Comparison of ENCODE assay signal across 9 cellular contexts in the genomic region with DNA sequence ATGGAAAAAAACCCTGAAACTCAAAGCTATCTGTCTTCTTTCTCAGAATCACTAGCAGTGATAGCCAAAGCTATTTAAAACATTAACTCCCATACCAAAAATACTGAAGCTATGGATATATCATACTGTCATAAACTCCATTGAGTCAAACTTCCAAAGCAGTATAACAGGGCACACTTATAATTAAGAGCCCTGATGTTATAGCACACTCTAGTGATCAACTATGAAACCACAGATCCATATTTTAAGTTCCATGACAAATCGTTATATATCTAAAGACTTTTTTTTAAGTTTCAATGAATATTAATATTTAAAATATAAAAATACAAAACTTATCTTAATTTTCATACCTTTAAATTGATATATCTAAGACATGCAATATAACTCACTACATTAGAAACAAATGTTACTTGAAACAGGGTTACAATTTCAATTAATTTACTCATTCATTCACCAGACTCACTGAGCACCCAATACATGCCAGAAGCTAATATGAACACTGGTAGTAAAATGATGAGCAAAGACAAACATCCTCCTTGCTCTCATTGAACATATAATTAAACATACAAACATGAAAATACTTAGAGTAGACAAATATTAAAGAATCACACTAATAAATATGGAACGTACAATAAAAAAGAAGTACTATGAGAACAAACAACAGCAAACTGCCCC.
DNase-seq lines count a peak whose midpoint lies in the region; ATAC-seq and TF ChIP-seq lines count a peak whose summit lies in the region.
"Had no signal": no experiment of that assay in that cellular context is flagged by ENCODE, and none has a peak within 500 bp of the region (broad histone marks: within the 10 kb centered on the region; RNA-seq: fewer than 3 reads in every experiment).

No MANE protein-coding gene starts in this region.

- H3K36me3 ChIP-seq in uterus (no peaks in the 10 kb centered on the region), spleen (peaks cover 0 to 94% (median 40%) of the 10 kb centered on the region in 6 donors)

- H3K4me3 ChIP-seq in uterus (no peak overlapping the region), spleen (no peak overlapping the region)

- no peak overlapping the region for H3K27ac ChIP-seq in uterus
- no peak overlapping the region for H3K27ac ChIP-seq in spleen
- H3K27ac ChIP-seq: parathyroid adenoma had no signal

- intact Hi-C loops in Right ventricle myocardium superior (cut with DNase I): loop anchor here (10.0 kb wide), 1 partner anchor 123 kb away; no protein-coding TSS in a partner anchor
- intact Hi-C loops in uterus (cut with DNase I; ENCODE audit: low total_unique reads): no loop called here
- intact Hi-C loops in spleen (cut with DNase I; ENCODE audit: low total_unique reads): no loop called here

- 63 to 80% (median 75%) methylated on average over 2 of the region's 2 CpGs for WGBS in spleen, 5 donors

- DNase-seq in NOMO-1 treated with DMSO at 0.1 percent for 48 hours (lab: John Stamatoyannopoulos, UW; ENCODE audit: unreplicated experiment) (peak; percentile 4), NOMO-1 treated with dmso at 0.1 percent for 144 hours (lab: John Stamatoyannopoulos, UW; ENCODE audit: unreplicated experiment) (no peak), Right ventricle myocardium superior (no peak), uterus (no peak), spleen (no peak), DMS79 treated with DMSO at 0.1 percent for 48 hours (lab: John Stamatoyannopoulos, UW) (no peak)

- TF ChIP-seq POLR2A in uterus (IDR thresholded peaks at IDR 0.05) (no peak), spleen (IDR thresholded peaks at IDR 0.05) (no peak)

- H3K9me3 ChIP-seq in uterus: no peaks in the 10 kb centered on the region
- H3K9me3 ChIP-seq in spleen: no peaks in the 10 kb centered on the region

- peak in 3 of 4 experiments; percentile 28 to 40 (median 31) for TF ChIP-seq CTCF in uterus (IDR thresholded peaks at IDR 0.05)
- peak in 2 of 11 experiments; percentile 5 to 33 for TF ChIP-seq CTCF in spleen (IDR thresholded peaks at IDR 0.05 in 8 of 11, conservative IDR thresholded peaks at IDR 0.05 in 3 of 11)

- H3K27me3 ChIP-seq in uterus: no peaks in the 10 kb centered on the region
- H3K27me3 ChIP-seq in spleen (replicated peaks in 1 of 7): no peaks in the 10 kb centered on the region

- H3K4me1 ChIP-seq in uterus (no peaks in the 10 kb centered on the region), spleen (no peaks in the 10 kb centered on the region)
- H3K4me1 ChIP-seq: parathyroid adenoma had no signal

- ATAC-seq in SK-N-SH treated with all-trans-retinoic acid at 6 μM for 48 hours (peak; percentile 65), Right ventricle myocardium superior (ENCODE audit: poor library complexity) (peak; percentile 86), HG03045 (IDR thresholded peaks at IDR 0.05; ENCODE audit: unreplicated experiment) (no peak)

TF ChIP-seq in SK-N-SH treated with all-trans-retinoic acid at 6 μM for 48 hours, 23 proteins besides CTCF, POLR2A, EP300 and RAD21:
- TF ChIP-seq, protein P1, sequence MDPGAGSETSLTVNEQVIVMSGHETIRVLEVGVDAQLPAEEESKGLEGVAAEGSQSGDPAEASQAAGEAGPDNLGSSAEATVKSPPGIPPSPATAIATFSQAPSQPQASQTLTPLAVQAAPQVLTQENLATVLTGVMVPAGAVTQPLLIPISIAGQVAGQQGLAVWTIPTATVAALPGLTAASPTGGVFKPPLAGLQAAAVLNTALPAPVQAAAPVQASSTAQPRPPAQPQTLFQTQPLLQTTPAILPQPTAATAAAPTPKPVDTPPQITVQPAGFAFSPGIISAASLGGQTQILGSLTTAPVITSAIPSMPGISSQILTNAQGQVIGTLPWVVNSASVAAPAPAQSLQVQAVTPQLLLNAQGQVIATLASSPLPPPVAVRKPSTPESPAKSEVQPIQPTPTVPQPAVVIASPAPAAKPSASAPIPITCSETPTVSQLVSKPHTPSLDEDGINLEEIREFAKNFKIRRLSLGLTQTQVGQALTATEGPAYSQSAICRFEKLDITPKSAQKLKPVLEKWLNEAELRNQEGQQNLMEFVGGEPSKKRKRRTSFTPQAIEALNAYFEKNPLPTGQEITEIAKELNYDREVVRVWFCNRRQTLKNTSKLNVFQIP (CRISPR knock-in tag; IDR thresholded peaks at IDR 0.05; ENCODE audit: borderline replicate concordance, low read depth): no peak
- TF ChIP-seq ZNF565 (CRISPR knock-in tag; conservative IDR thresholded peaks at IDR 0.05; ENCODE audit: low read depth) (no peak), ZNF70 (CRISPR knock-in tag; IDR thresholded peaks at IDR 0.05) (no peak), TOX (CRISPR knock-in tag; IDR thresholded peaks at IDR 0.05; ENCODE audit: borderline replicate concordance) (no peak), ZFP3 (CRISPR knock-in tag; IDR thresholded peaks at IDR 0.05) (no peak), BACH2 (CRISPR knock-in tag; IDR thresholded peaks at IDR 0.05; ENCODE audit: borderline replicate concordance) (no peak), CSDC2 (CRISPR knock-in tag; IDR thresholded peaks at IDR 0.05) (no peak), ARNTL (CRISPR knock-in tag; IDR thresholded peaks at IDR 0.05; ENCODE audit: borderline replicate concordance, low read depth) (no peak)
- TF ChIP-seq, protein P2, sequence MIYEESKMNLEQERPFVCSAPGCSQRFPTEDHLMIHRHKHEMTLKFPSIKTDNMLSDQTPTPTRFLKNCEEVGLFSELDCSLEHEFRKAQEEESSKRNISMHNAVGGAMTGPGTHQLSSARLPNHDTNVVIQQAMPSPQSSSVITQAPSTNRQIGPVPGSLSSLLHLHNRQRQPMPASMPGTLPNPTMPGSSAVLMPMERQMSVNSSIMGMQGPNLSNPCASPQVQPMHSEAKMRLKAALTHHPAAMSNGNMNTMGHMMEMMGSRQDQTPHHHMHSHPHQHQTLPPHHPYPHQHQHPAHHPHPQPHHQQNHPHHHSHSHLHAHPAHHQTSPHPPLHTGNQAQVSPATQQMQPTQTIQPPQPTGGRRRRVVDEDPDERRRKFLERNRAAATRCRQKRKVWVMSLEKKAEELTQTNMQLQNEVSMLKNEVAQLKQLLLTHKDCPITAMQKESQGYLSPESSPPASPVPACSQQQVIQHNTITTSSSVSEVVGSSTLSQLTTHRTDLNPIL (CRISPR knock-in tag; IDR thresholded peaks at IDR 0.05; ENCODE audit: low read depth): no peak
- TF ChIP-seq, protein P3, sequence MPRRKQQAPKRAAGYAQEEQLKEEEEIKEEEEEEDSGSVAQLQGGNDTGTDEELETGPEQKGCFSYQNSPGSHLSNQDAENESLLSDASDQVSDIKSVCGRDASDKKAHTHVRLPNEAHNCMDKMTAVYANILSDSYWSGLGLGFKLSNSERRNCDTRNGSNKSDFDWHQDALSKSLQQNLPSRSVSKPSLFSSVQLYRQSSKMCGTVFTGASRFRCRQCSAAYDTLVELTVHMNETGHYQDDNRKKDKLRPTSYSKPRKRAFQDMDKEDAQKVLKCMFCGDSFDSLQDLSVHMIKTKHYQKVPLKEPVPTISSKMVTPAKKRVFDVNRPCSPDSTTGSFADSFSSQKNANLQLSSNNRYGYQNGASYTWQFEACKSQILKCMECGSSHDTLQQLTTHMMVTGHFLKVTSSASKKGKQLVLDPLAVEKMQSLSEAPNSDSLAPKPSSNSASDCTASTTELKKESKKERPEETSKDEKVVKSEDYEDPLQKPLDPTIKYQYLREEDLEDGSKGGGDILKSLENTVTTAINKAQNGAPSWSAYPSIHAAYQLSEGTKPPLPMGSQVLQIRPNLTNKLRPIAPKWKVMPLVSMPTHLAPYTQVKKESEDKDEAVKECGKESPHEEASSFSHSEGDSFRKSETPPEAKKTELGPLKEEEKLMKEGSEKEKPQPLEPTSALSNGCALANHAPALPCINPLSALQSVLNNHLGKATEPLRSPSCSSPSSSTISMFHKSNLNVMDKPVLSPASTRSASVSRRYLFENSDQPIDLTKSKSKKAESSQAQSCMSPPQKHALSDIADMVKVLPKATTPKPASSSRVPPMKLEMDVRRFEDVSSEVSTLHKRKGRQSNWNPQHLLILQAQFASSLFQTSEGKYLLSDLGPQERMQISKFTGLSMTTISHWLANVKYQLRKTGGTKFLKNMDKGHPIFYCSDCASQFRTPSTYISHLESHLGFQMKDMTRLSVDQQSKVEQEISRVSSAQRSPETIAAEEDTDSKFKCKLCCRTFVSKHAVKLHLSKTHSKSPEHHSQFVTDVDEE (CRISPR knock-in tag; IDR thresholded peaks at IDR 0.05): no peak
